9 cellular contexts compared by ENCODE assay signal in the genomic region with DNA sequence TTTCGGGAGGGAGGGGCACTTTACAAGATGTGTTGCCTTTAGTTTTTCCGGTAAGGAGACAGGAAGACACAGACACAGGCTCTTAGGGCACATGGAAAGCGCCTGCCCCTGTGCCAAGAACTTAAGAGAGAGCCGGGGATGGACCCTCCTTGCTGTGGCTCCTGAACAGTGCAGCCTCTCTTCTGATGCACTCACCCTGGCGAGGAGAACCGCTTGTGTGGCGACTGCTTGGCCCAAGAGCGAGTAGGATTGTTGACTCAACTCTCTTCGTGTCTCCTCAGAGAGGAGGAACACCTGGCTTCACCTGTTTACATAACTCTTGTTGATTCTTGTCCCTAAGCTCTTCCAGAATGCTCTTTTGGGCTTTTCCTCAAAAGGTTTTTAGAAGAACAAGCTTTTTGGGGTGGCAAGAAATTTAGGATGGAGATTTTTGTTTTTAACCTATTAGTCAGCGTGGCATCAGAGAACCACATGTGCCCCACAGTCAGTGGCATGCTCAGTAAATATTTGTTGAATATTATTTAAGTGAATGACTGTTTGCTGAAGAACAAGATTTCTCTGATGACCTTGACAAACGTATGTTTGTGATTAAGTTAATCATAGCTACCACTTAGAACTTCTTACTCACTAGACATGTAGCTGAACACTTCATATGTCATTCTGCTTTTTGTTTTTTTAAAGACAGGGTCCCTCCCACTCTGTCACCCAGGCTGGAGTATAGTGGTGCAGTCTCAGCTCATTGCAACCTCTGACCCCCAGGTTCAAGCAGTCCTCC.
A peak's percentile ranks its signal among the peaks of the same experiment; 100 is the strongest.
DNase-seq lines count a peak whose midpoint lies in the region; ATAC-seq, FAIRE-seq and TF ChIP-seq lines count a peak whose summit lies in the region.
"Had no signal": no experiment of that assay in that cellular context is flagged by ENCODE, and none has a peak within 500 bp of the region (broad histone marks: within the 10 kb centered on the region; RNA-seq: fewer than 3 reads in every experiment).

No MANE protein-coding gene starts in this region.

- no peak overlapping the region for H3K4me2 ChIP-seq in neuronal stem cell (ENCODE audit: insufficient read depth, low read length, poor library complexity, severe bottlenecking)

- no peak overlapping the region for H3K23ac ChIP-seq in neuronal stem cell (ENCODE audit: low read depth, low read length, poor library complexity)

- H3K9ac ChIP-seq in neuronal stem cell (ENCODE audit: low read depth, low read length, poor library complexity), result no peak overlapping the region

- H2BK15ac ChIP-seq in neuronal stem cell (ENCODE audit: low read length), result no peak overlapping the region

- DNase-seq in DMS53 (lab: John Stamatoyannopoulos, UW), result peak; percentile 96
- peak; percentile 87 for DNase-seq in NCI-H2196 treated with DMSO at 0.1 percent for 48 hours (lab: John Stamatoyannopoulos, UW; ENCODE audit: unreplicated experiment)
- peak; percentile 86 for DNase-seq in bronchial epithelial cell (ENCODE audit: low read depth)
- DNase-seq in neuronal stem cell (ENCODE audit: low spot score), result no peak
- no peak for DNase-seq in T-helper 2 cell
- no peak for DNase-seq in activated naive CD8-positive, alpha-beta T cell treated with anti-CD3 and anti-CD28 coated beads, Interleukin-2, amount 50 U/mL, for 24 hours
- DNase-seq: stimulated activated CD8-positive, alpha-beta memory T cell treated with anti-CD3 and anti-CD28 coated beads, Interleukin-4, amount 100 ng/mL, for 48 hours had no signal

- no peak overlapping the region for H2BK120ac ChIP-seq in neuronal stem cell (ENCODE audit: low read depth, low read length)

- no peak overlapping the region for H3K27ac Mint-ChIP-seq in activated naive CD8-positive, alpha-beta T cell treated with anti-CD3 and anti-CD28 coated beads, Interleukin-2, amount 50 U/mL, for 24 hours

- H3K36me3 ChIP-seq in bronchial epithelial cell (ENCODE audit: control insufficient read depth, insufficient read depth, low read length), result peaks cover 4% of the 10 kb centered on the region
- no peaks in the 10 kb centered on the region for H3K36me3 ChIP-seq in neuronal stem cell (replicated peaks in 1 of 2; ENCODE audit: control insufficient read depth in 2 of 2, insufficient read depth in 2 of 2, low read length in 2 of 2)

- no peak overlapping the region for H3K4me3 Mint-ChIP-seq in activated naive CD8-positive, alpha-beta T cell treated with anti-CD3 and anti-CD28 coated beads, Interleukin-2, amount 50 U/mL, for 24 hours

- no peak for TF ChIP-seq CTCF in bronchial epithelial cell (IDR thresholded peaks at IDR 0.05; ENCODE audit: insufficient read depth, low read length, severe bottlenecking)

- no peak for ATAC-seq in HG03175 (IDR thresholded peaks at IDR 0.05; ENCODE audit: unreplicated experiment)
- ATAC-seq in HG02759 (IDR thresholded peaks at IDR 0.05; ENCODE audit: unreplicated experiment), result no peak
- ATAC-seq in activated naive CD8-positive, alpha-beta T cell treated with anti-CD3 and anti-CD28 coated beads, Interleukin-2, amount 50 U/mL, for 24 hours, result no peak

- H3K27ac ChIP-seq in neuronal stem cell (replicated peaks; ENCODE audit: low read length), result no peak overlapping the region

- FAIRE-seq in bronchial epithelial cell (lab: Jason Lieb, UNC), result peak; percentile 66

- H3K9me3 ChIP-seq in neuronal stem cell (replicated peaks in 1 of 2; ENCODE audit: control insufficient read depth in 2 of 2, insufficient read depth in 1 of 2, low read depth in 1 of 2, low read length in 2 of 2), result no peaks in the 10 kb centered on the region

- no peak overlapping the region for H2BK5ac ChIP-seq in neuronal stem cell (ENCODE audit: low read length)

- H3K79me1 ChIP-seq in neuronal stem cell (ENCODE audit: low read depth, low read length), result no peaks in the 10 kb centered on the region

- no peak overlapping the region for H4K91ac ChIP-seq in neuronal stem cell (ENCODE audit: low read depth, low read length, poor library complexity)

- H3K18ac ChIP-seq in neuronal stem cell (ENCODE audit: low read length), result peak overlapping the region; percentile 74

- H3K27me3 ChIP-seq in bronchial epithelial cell (ENCODE audit: control insufficient read depth, insufficient read depth, low read length) (no peaks in the 10 kb centered on the region), neuronal stem cell (ENCODE audit: control insufficient read depth in 3 of 3, insufficient read depth in 3 of 3, low read depth in 1 of 3, low read length in 3 of 3) (no peaks in the 10 kb centered on the region)

- no peak overlapping the region for H3K4ac ChIP-seq in neuronal stem cell (ENCODE audit: low read length)

- no peaks in the 10 kb centered on the region for H3K9me3 Mint-ChIP-seq in activated naive CD8-positive, alpha-beta T cell treated with anti-CD3 and anti-CD28 coated beads, Interleukin-2, amount 50 U/mL, for 24 hours

- no CpG with 5 or more reads among the region's 11 CpGs for WGBS in neuronal stem cell (ENCODE audit: extremely low coverage in 2 of 2, insufficient read length in 2 of 2, insufficient replicate concordance in 1 of 2), 2 donors

- peaks cover 2% of the 10 kb centered on the region for H3K27me3 Mint-ChIP-seq in activated naive CD8-positive, alpha-beta T cell treated with anti-CD3 and anti-CD28 coated beads, Interleukin-2, amount 50 U/mL, for 24 hours

- no peak overlapping the region for H4K8ac ChIP-seq in neuronal stem cell (ENCODE audit: low read depth, low read length)

- H3K36me3 Mint-ChIP-seq in activated naive CD8-positive, alpha-beta T cell treated with anti-CD3 and anti-CD28 coated beads, Interleukin-2, amount 50 U/mL, for 24 hours (ENCODE audit: low read depth), result no peaks in the 10 kb centered on the region

- no peak overlapping the region for H2AFZ ChIP-seq in neuronal stem cell (ENCODE audit: low read length)

- H2BK12ac ChIP-seq in neuronal stem cell (ENCODE audit: low read length), result no peak overlapping the region

- H3K4me3 ChIP-seq in bronchial epithelial cell (ENCODE audit: low read depth, low read length) (peak overlapping the region; percentile 5), neuronal stem cell (ENCODE audit: low read length in 2 of 2) (no peak overlapping the region)

- H3K4me1 Mint-ChIP-seq in activated naive CD8-positive, alpha-beta T cell treated with anti-CD3 and anti-CD28 coated beads, Interleukin-2, amount 50 U/mL, for 24 hours, result peaks cover 3% of the 10 kb centered on the region

- H2AK5ac ChIP-seq in neuronal stem cell (ENCODE audit: low read depth, low read length), result no peak overlapping the region

- H3K14ac ChIP-seq in neuronal stem cell (ENCODE audit: low read length), result no peak overlapping the region

- peaks cover 0 to 3% of the 10 kb centered on the region in 2 donors for H3K4me1 ChIP-seq in neuronal stem cell (ENCODE audit: control insufficient read depth in 2 of 2, insufficient read depth in 1 of 2, low read depth in 1 of 2, low read length in 2 of 2)

Comparison
In these comparisons a context has a peak if more than half of its experiments do, and no peak if none do; other contexts are left out.
1. DNase-seq: peak in DMS53 (single experiment), NCI-H2196 treated with DMSO at 0.1 percent for 48 hours (single experiment) and bronchial epithelial cell (single experiment); none in neuronal stem cell (single experiment), T-helper 2 cell (0 of 5) and activated naive CD8-positive, alpha-beta T cell treated with anti-CD3 and anti-CD28 coated beads, Interleukin-2, amount 50 U/mL, for 24 hours (single experiment).